In genomic region chr2:52079602-52080001, GRCh38 we compare ENCODE assay signal across 23 cellular contexts.
"Had no signal": no experiment of that assay in that cellular context is flagged by ENCODE, and none has a peak within 500 bp of the region (broad histone marks: within the 10 kb centered on the region; RNA-seq: fewer than 3 reads in every experiment).

No MANE protein-coding gene starts in this region.

- H3K27ac ChIP-seq: colonic mucosa, epithelial cell of prostate, esophagus squamous epithelium, gastrocnemius medialis, heart right ventricle, left lung, lower lobe of right lung had no signal

- H3K4me1 ChIP-seq: colonic mucosa, esophagus squamous epithelium, gastrocnemius medialis, heart right ventricle, left lung, lower lobe of right lung had no signal

- DNase-seq: colonic mucosa; cortex of kidney; effector CD8-positive, alpha-beta T cell; effector memory CD8-positive, alpha-beta T cell; endodermal cell; erythroblast; esophagus squamous epithelium; foreskin fibroblast; foreskin melanocyte; gastrocnemius medialis; glutamatergic neuron; head of caudate nucleus; heart right ventricle; hippocampal formation; left cardiac atrium; left lung; left ventricle myocardium superior; lower lobe of right lung; mesenchymal stem cell; mucosa of descending colon; naive B cell had no signal

- H3K27me3 ChIP-seq: colonic mucosa, esophagus squamous epithelium, gastrocnemius medialis, heart right ventricle, left lung had no signal

- H3K4me3 ChIP-seq: colonic mucosa, esophagus squamous epithelium, gastrocnemius medialis, heart right ventricle, left lung, lower lobe of right lung, mucosa of descending colon had no signal

- H3K9me3 ChIP-seq: colonic mucosa, esophagus squamous epithelium, gastrocnemius medialis, heart right ventricle, lower lobe of right lung, mucosa of descending colon had no signal

- H3K36me3 ChIP-seq: colonic mucosa, esophagus squamous epithelium, gastrocnemius medialis, heart right ventricle, left lung, lower lobe of right lung had no signal

- ATAC-seq: effector memory CD8-positive, alpha-beta T cell; esophagus mucosa; gastrocnemius medialis; heart right ventricle; left cardiac atrium; left lung; left ventricle myocardium superior; lower lobe of right lung; mucosa of descending colon had no signal
